Comparison of ENCODE assay signal across 18 cellular contexts in genomic region chrX:129908636-129909035, GRCh38.
"Had no signal": no experiment of that assay in that cellular context is flagged by ENCODE, and none has a peak within 500 bp of the region (broad histone marks: within the 10 kb centered on the region; RNA-seq: fewer than 3 reads in every experiment).

No MANE protein-coding gene starts in this region.

- H3K27me3 ChIP-seq: colonic mucosa, neutrophil, tibial artery, vagina had no signal

- H3K9ac ChIP-seq: parathyroid adenoma had no signal

- H3K27ac Mint-ChIP-seq: activated naive CD4-positive, alpha-beta T cell treated with anti-CD3 and anti-CD28 coated beads for 36 hours; activated T-helper 2 cell treated with anti-CD3 and anti-CD28 coated beads, Interferon-gamma antibody, Interleukin-2, Interleukin-4, amounts not matched to agents 10 μg/mL and 5 μg/mL and 100 μg/mL, durations not matched to agents 14 hours and 24 hours and 36 hours; natural killer cell; stimulated activated effector memory CD8-positive, alpha-beta T cell treated with anti-CD3 and anti-CD28 coated beads, Interleukin-12 subunit alpha, Interleukin-12 subunit beta, amount 100 ng/mL, for 72 hours; T-cell had no signal

- H3K4me3 Mint-ChIP-seq: activated naive CD4-positive, alpha-beta T cell treated with anti-CD3 and anti-CD28 coated beads for 36 hours; natural killer cell; stimulated activated effector memory CD8-positive, alpha-beta T cell treated with anti-CD3 and anti-CD28 coated beads, Interleukin-12 subunit alpha, Interleukin-12 subunit beta, amount 100 ng/mL, for 72 hours; T-cell had no signal

- DNase-seq: activated CD4-positive, alpha-beta T cell treated with anti-CD3 and anti-CD28 coated beads for 1 hour; activated CD8-positive, alpha-beta memory T cell treated with anti-CD3 and anti-CD28 coated beads, Interleukin-2, amount 50 U/mL, for 48 hours; activated naive CD4-positive, alpha-beta T cell treated with anti-CD3 and anti-CD28 coated beads for 36 hours; amniotic stem cell; central memory CD4-positive, alpha-beta T cell; colonic mucosa; kidney glomerular epithelial cell; mesendoderm; natural killer cell; T-cell; tibial artery had no signal

- H3K9me3 Mint-ChIP-seq: activated naive CD4-positive, alpha-beta T cell treated with anti-CD3 and anti-CD28 coated beads for 36 hours; activated T-helper 2 cell treated with anti-CD3 and anti-CD28 coated beads, Interferon-gamma antibody, Interleukin-2, Interleukin-4, amounts not matched to agents 10 μg/mL and 5 μg/mL and 100 μg/mL, durations not matched to agents 14 hours and 24 hours and 36 hours; natural killer cell; stimulated activated effector memory CD8-positive, alpha-beta T cell treated with anti-CD3 and anti-CD28 coated beads, Interleukin-12 subunit alpha, Interleukin-12 subunit beta, amount 100 ng/mL, for 72 hours; T-cell had no signal

- H2AFZ ChIP-seq: parathyroid adenoma had no signal

- H3K4me1 ChIP-seq: colonic mucosa, parathyroid adenoma had no signal

- H3K4me1 Mint-ChIP-seq: natural killer cell had no signal

- H3K4me3 ChIP-seq: colonic mucosa, tibial artery, vagina had no signal

- H3K9me3 ChIP-seq: colonic mucosa, neutrophil, tibial artery, vagina had no signal

- H3K79me2 ChIP-seq: parathyroid adenoma had no signal

- H3K27ac ChIP-seq: colonic mucosa, neutrophil, parathyroid adenoma, tibial artery, vagina had no signal

- FAIRE-seq: endometrium had no signal

- ATAC-seq: esophagus mucosa; natural killer cell; stimulated activated effector memory CD8-positive, alpha-beta T cell treated with anti-CD3 and anti-CD28 coated beads, Interleukin-12 subunit alpha, Interleukin-12 subunit beta, amount 100 ng/mL, for 72 hours; T-cell had no signal

- H3K36me3 ChIP-seq: colonic mucosa had no signal
